ENCODE assay signal across 21 cellular contexts in genomic region chr3:5400959-5401358, GRCh38.
DNase-seq lines count a peak whose midpoint lies in the region; ATAC-seq, FAIRE-seq and TF ChIP-seq lines count a peak whose summit lies in the region.
"Had no signal": no experiment of that assay in that cellular context is flagged by ENCODE, and none has a peak within 500 bp of the region (broad histone marks: within the 10 kb centered on the region; RNA-seq: fewer than 3 reads in every experiment).

No MANE protein-coding gene starts in this region.

- no peak for TF ChIP-seq CTCF in K562 (IDR thresholded peaks at IDR 0.05 in 2 of 3, conservative IDR thresholded peaks at IDR 0.05 in 1 of 3; ENCODE audit: insufficient read depth in 2 of 3, low read depth in 1 of 3, low read length in 3 of 3)
- TF ChIP-seq CTCF in esophagus muscularis mucosa (IDR thresholded peaks at IDR 0.05): no peak

- BruUV-seq in K562 (replicated peaks; lab: Mats Ljungman, UMichigan): no TSS peak

- no peak for TF ChIP-seq POLR2A in K562 (conservative IDR thresholded peaks at IDR 0.05)
- TF ChIP-seq POLR2A in esophagus muscularis mucosa (IDR thresholded peaks at IDR 0.05; ENCODE audit: low read depth): no peak
- no peak for TF ChIP-seq POLR2A in erythroblast (IDR thresholded peaks at IDR 0.05; ENCODE audit: low read length)

- H3K27ac Mint-ChIP-seq in stimulated activated memory B cell treated with anti-CD40 and anti-IgM and Interleukin-4, amounts not matched to agents 10 μg/mL and 1 μg/mL and 100 μg/mL, for 72 hours: no peak overlapping the region
- H3K27ac Mint-ChIP-seq: CD4-positive, CD25-positive, alpha-beta regulatory T cell; CD8-positive, alpha-beta memory T cell had no signal

- no peak overlapping the region for H3K4me2 ChIP-seq in K562 (ENCODE audit: insufficient read depth, low read length)

- FAIRE-seq in K562 (lab: Jason Lieb, UNC): no peak
- FAIRE-seq: A204.1, GM12878, GM19239, HepG2 had no signal

- H3K27ac ChIP-seq in K562 (ENCODE audit: extremely low read depth, low read depth, low read length) (no peak overlapping the region), esophagus muscularis mucosa (replicated peaks in 1 of 4) (no peak overlapping the region), caudate nucleus (ENCODE audit: low read depth, low read length) (no peak overlapping the region)

- no peaks in the 10 kb centered on the region for H3K9me1 ChIP-seq in K562 (ENCODE audit: control insufficient read depth, insufficient read depth, low read length)

- CTCF ChIA-PET in K562 (lab: Yijun Ruan, JAX; ENCODE audit: low intra/inter-chr PET ratio): no interaction called here

- peaks cover 14% of the 10 kb centered on the region for H3K27me3 Mint-ChIP-seq in stimulated activated memory B cell treated with anti-CD40 and anti-IgM and Interleukin-4, amounts not matched to agents 10 μg/mL and 1 μg/mL and 100 μg/mL, for 72 hours

- H3K4me1 Mint-ChIP-seq in stimulated activated memory B cell treated with anti-CD40 and anti-IgM and Interleukin-4, amounts not matched to agents 10 μg/mL and 1 μg/mL and 100 μg/mL, for 72 hours: no peaks in the 10 kb centered on the region
- H3K4me1 Mint-ChIP-seq: CD4-positive, CD25-positive, alpha-beta regulatory T cell; CD8-positive, alpha-beta memory T cell had no signal

- TF ChIP-seq RAD21 in K562 (CRISPR knock-in tag; conservative IDR thresholded peaks at IDR 0.05 in 1 of 2, IDR thresholded peaks at IDR 0.05 in 1 of 2): no peak

- H3K79me2 ChIP-seq in K562 (ENCODE audit: control insufficient read depth, insufficient read depth, low read length): no peaks in the 10 kb centered on the region

- no peaks in the 10 kb centered on the region for H3K9me3 ChIP-seq in K562 (replicated peaks; ENCODE audit: control insufficient read depth, insufficient read depth, low read depth, low read length)
- H3K9me3 ChIP-seq in esophagus muscularis mucosa: no peaks in the 10 kb centered on the region
- H3K9me3 ChIP-seq: BE2C, HAP-1 had no signal

- intact Hi-C loops in K562 (cut with micrococcal nuclease) (no loop called here), esophagus muscularis mucosa (cut with DNase I) (no loop called here)

- TF ChIP-seq EP300 in K562 (IDR thresholded peaks at IDR 0.05; ENCODE audit: low read length) (no peak), esophagus muscularis mucosa (IDR thresholded peaks at IDR 0.05) (no peak)

- POLR2A ChIA-PET in K562 (lab: Yijun Ruan, JAX): interaction anchor here (1.0 kb wide), 1 partner anchor 12 kb away, joined by 4 read pairs; no protein-coding TSS in a partner anchor

- H3K9me3 Mint-ChIP-seq in stimulated activated memory B cell treated with anti-CD40 and anti-IgM and Interleukin-4, amounts not matched to agents 10 μg/mL and 1 μg/mL and 100 μg/mL, for 72 hours: no peaks in the 10 kb centered on the region
- H3K9me3 Mint-ChIP-seq: CD8-positive, alpha-beta memory T cell had no signal

- ATAC-seq in K562 (peak; percentile 76), GM18909 (IDR thresholded peaks at IDR 0.05; ENCODE audit: poor library complexity, unreplicated experiment) (no peak)
- peak; percentile 12 for ATAC-seq in stimulated activated memory B cell treated with anti-CD40 and anti-IgM and Interleukin-4, amounts not matched to agents 10 μg/mL and 1 μg/mL and 100 μg/mL, for 72 hours
- ATAC-seq: GM12878, HepG2 had no signal

- H4K20me1 ChIP-seq in K562 (replicated peaks; ENCODE audit: control insufficient read depth, insufficient read depth, low read length): no peaks in the 10 kb centered on the region

- WGBS in K562 (ENCODE audit: insufficient coverage, low coverage, missing lambda C conversion rate): 2% methylated on average over 10 of the region's 10 CpGs
- 89% methylated on average over 10 of the region's 10 CpGs for WGBS in esophagus muscularis mucosa

- H3K4me1 ChIP-seq in K562 (replicated peaks in 1 of 2; ENCODE audit: control insufficient read depth in 2 of 2, insufficient read depth in 2 of 2, low read length in 2 of 2): no peaks in the 10 kb centered on the region
- no peaks in the 10 kb centered on the region for H3K4me1 ChIP-seq in esophagus muscularis mucosa
- H3K4me1 ChIP-seq: BE2C, HAP-1 had no signal

- H3K4me3 Mint-ChIP-seq in stimulated activated memory B cell treated with anti-CD40 and anti-IgM and Interleukin-4, amounts not matched to agents 10 μg/mL and 1 μg/mL and 100 μg/mL, for 72 hours: no peak overlapping the region
- H3K4me3 Mint-ChIP-seq: CD4-positive, CD25-positive, alpha-beta regulatory T cell; CD8-positive, alpha-beta memory T cell had no signal

- H3K4me3 ChIP-seq in K562 (no peak overlapping the region), esophagus muscularis mucosa (no peak overlapping the region)
- H3K4me3 ChIP-seq: GM12878, HAP-1 had no signal

- no peak overlapping the region for H2AFZ ChIP-seq in K562 (ENCODE audit: low read depth, low read length)

- H3K36me3 ChIP-seq in K562 (ENCODE audit: control insufficient read depth, insufficient read depth, low read length): no peaks in the 10 kb centered on the region
- no peaks in the 10 kb centered on the region for H3K36me3 ChIP-seq in esophagus muscularis mucosa
- H3K36me3 ChIP-seq: BE2C, HAP-1 had no signal

- DNase-seq in K562 (ENCODE audit: extremely low read depth in 1 of 4, low spot score in 3 of 4) (no peak), esophagus muscularis mucosa (ENCODE audit: extremely low spot score) (peak; percentile 83), erythroblast (lab: John Stamatoyannopoulos, UW) (no peak), caudate nucleus (lab: John Stamatoyannopoulos, UW) (no peak)
- DNase-seq: ACHN; BE2C; C1 segment of cervical spinal cord; CD4-positive, CD25-positive, alpha-beta regulatory T cell; CD8-positive, alpha-beta memory T cell; COR-L47; DMS 273 treated with DMSO at 0.1 percent for 48 hours; DMS53; DND-41; EL had no signal

- H3K9ac ChIP-seq in K562 (ENCODE audit: insufficient read depth in 1 of 2, low read depth in 2 of 2, low read length in 2 of 2): no peak overlapping the region

- in situ Hi-C loops in K562 (cut with MboI): no loop called here

- peaks cover 13 to 15% of the 10 kb centered on the region in 2 experiments for H3K27me3 ChIP-seq in K562 (ENCODE audit: control insufficient read depth in 2 of 2, insufficient read depth in 2 of 2, low read length in 2 of 2)
- no peaks in the 10 kb centered on the region for H3K27me3 ChIP-seq in esophagus muscularis mucosa
- H3K27me3 ChIP-seq: BE2C had no signal

- no peaks in the 10 kb centered on the region for H3K36me3 Mint-ChIP-seq in stimulated activated memory B cell treated with anti-CD40 and anti-IgM and Interleukin-4, amounts not matched to agents 10 μg/mL and 1 μg/mL and 100 μg/mL, for 72 hours
- H3K36me3 Mint-ChIP-seq: CD4-positive, CD25-positive, alpha-beta regulatory T cell had no signal

TF ChIP-seq in K562, 482 proteins besides CTCF, POLR2A, EP300 and RAD21 (continues in another document):
- no peak for TF ChIP-seq FOSL1 (tag; conservative IDR thresholded peaks at IDR 0.05)
- no peak for TF ChIP-seq PTRF (tag; IDR thresholded peaks at IDR 0.05)
- TF ChIP-seq PHB2 (IDR thresholded peaks at IDR 0.05; ENCODE audit: low read depth): no peak
- TF ChIP-seq IFI16 (CRISPR knock-in tag; IDR thresholded peaks at IDR 0.05): no peak
- no peak for TF ChIP-seq FOXK2 (conservative IDR thresholded peaks at IDR 0.05 in 1 of 2, IDR thresholded peaks at IDR 0.05 in 1 of 2; ENCODE audit: low read depth in 2 of 2)
- no peak for TF ChIP-seq TEAD4 (IDR thresholded peaks at IDR 0.05; ENCODE audit: low read length)
- no peak for TF ChIP-seq TEAD4 (CRISPR knock-in tag; IDR thresholded peaks at IDR 0.05; ENCODE audit: borderline replicate concordance)
- no peak for TF ChIP-seq ZNF277 (CRISPR knock-in tag; IDR thresholded peaks at IDR 0.05; ENCODE audit: borderline replicate concordance)
- TF ChIP-seq ELK1 (CRISPR knock-in tag; IDR thresholded peaks at IDR 0.05): no peak
- TF ChIP-seq ZFP1 (CRISPR knock-in tag; IDR thresholded peaks at IDR 0.05): no peak
